ENCODE assay signal across 21 cellular contexts in the genomic region with DNA sequence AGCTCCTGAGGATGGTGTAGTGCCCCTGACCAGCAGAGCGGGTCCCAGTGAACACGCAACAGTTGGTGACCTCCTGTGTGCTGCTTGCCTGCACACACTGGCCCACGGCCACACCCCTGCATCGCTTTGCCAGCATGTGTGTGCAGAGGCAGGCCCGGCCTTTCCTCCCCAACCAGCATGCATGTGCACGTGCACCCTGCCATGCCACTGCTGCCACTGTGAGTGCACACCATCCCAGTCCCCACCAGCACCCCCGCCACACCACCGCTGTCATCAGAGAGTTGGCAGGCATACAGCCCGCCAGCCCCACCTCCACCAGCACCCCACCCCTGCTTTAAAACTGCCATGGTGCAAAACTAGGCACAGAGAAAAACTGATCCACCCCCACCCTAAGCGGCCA.
"Had no signal": no experiment of that assay in that cellular context is flagged by ENCODE, and none has a peak within 500 bp of the region (broad histone marks: within the 10 kb centered on the region; RNA-seq: fewer than 3 reads in every experiment).

No MANE protein-coding gene starts in this region.

- H3K9me3 ChIP-seq: SK-N-SH had no signal

- FAIRE-seq: K562 had no signal

- DNase-seq: Kasumi-1, MM.1S, NCI-H1092 treated with DMSO at 0.1 percent for 48 hours, NCI-H1436, NCI-H187, NCI-H2029, NCI-H2081 treated with DMSO at 0.1 percent for 48 hours, NCI-H2171, NCI-H226, NCI-H446, NCI-H510A, NCI-H524 treated with DMSO at 0.1 percent for 48 hours, NCI-H69, NCI-H774, SHP77, SK-N-SH had no signal

- H3K4me2 ChIP-seq: KMS-11, SK-N-SH had no signal

- H3K4me3 ChIP-seq: K562 had no signal

- H3K4me3 Mint-ChIP-seq: IgD-negative memory B cell had no signal

- H3K4me1 Mint-ChIP-seq: IgD-negative memory B cell had no signal

- H3K9ac ChIP-seq: KMS-11, SK-N-SH had no signal

- ATAC-seq: K562, Panc1 had no signal

- H3K27ac Mint-ChIP-seq: IgD-negative memory B cell had no signal

- H3K27ac ChIP-seq: KMS-11, RWPE1 had no signal
